Comparison of ENCODE assay signal across 14 cellular contexts in genomic region chr2:138432971-138433370, GRCh38.
DNase-seq lines count a peak whose midpoint lies in the region; ATAC-seq, FAIRE-seq and TF ChIP-seq lines count a peak whose summit lies in the region.
"Had no signal": no experiment of that assay in that cellular context is flagged by ENCODE, and none has a peak within 500 bp of the region (broad histone marks: within the 10 kb centered on the region; RNA-seq: fewer than 3 reads in every experiment).

No MANE protein-coding gene starts in this region.

- H3K36me3 ChIP-seq in HEK293 (ENCODE audit: control insufficient read depth in 2 of 2, insufficient read depth in 1 of 2, low read length in 2 of 2) (no peaks in the 10 kb centered on the region), K562 (ENCODE audit: control insufficient read depth, insufficient read depth, low read length) (no peaks in the 10 kb centered on the region), mesenchymal stem cell (ENCODE audit: control insufficient read depth in 1 of 2, insufficient read depth in 2 of 2, low read depth in 1 of 2, low read length in 2 of 2) (no peaks in the 10 kb centered on the region)

- H2BK5ac ChIP-seq in mesenchymal stem cell (ENCODE audit: low read depth, low read length, poor library complexity, severe bottlenecking) = no peak overlapping the region

- peaks cover 6% of the 10 kb centered on the region; the same call in 1 of the 2 replicates for H3K4me1 ChIP-seq in HEK293 (ENCODE audit: control insufficient read depth, insufficient read depth, low read length)
- H3K4me1 ChIP-seq in K562 (replicated peaks in 1 of 2; ENCODE audit: control insufficient read depth in 2 of 2, insufficient read depth in 2 of 2, low read length in 2 of 2) = peaks cover 6 to 23% of the 10 kb centered on the region in 2 experiments; a peak in 2 of 5 replicates
- no peaks in the 10 kb centered on the region for H3K4me1 ChIP-seq in mesenchymal stem cell (ENCODE audit: control insufficient read depth, insufficient read depth, low read depth, low read length)

- no peak for TF ChIP-seq RAD21 in K562 (CRISPR knock-in tag; conservative IDR thresholded peaks at IDR 0.05 in 1 of 2, IDR thresholded peaks at IDR 0.05 in 1 of 2)

- peaks cover 3% of the 10 kb centered on the region; the same call in 1 of the 2 replicates for H4K20me1 ChIP-seq in K562 (replicated peaks; ENCODE audit: control insufficient read depth, insufficient read depth, low read length)

- H2BK120ac ChIP-seq in mesenchymal stem cell (ENCODE audit: low read depth, low read length) = no peak overlapping the region

- CTCF ChIA-PET in GM10248 (lab: Yijun Ruan, JAX) (no interaction called here), HEK293 (lab: Yijun Ruan, JAX) (no interaction called here), K562 (lab: Yijun Ruan, JAX; ENCODE audit: low intra/inter-chr PET ratio) (no interaction called here)

- intact Hi-C loops in K562 (cut with micrococcal nuclease) = no loop called here

- TF ChIP-seq CTCF in GM10248 (IDR thresholded peaks at IDR 0.05; ENCODE audit: control extremely low read depth, extremely low read depth, low read depth, missing control alignments) (no peak), HEK293 (tag by site-specific recombination; IDR thresholded peaks at IDR 0.05) (no peak), K562 (IDR thresholded peaks at IDR 0.05 in 2 of 3, conservative IDR thresholded peaks at IDR 0.05 in 1 of 3; ENCODE audit: insufficient read depth in 2 of 3, low read depth in 1 of 3, low read length in 3 of 3) (no peak)

- H2BK15ac ChIP-seq in mesenchymal stem cell (ENCODE audit: low read depth, poor library complexity, severe bottlenecking) = no peak overlapping the region

- no peak overlapping the region for H2BK12ac ChIP-seq in mesenchymal stem cell (ENCODE audit: low read length in 2 of 2)

- ATAC-seq in K562 (no peak), HG02840 (IDR thresholded peaks at IDR 0.05; ENCODE audit: low FRiP score, unreplicated experiment) (no peak)
- ATAC-seq: right cardiac atrium; stimulated activated naive CD8-positive, alpha-beta T cell treated with anti-CD3 and anti-CD28 coated beads, Interleukin-15, amount 100 ng/mL, for 72 hours had no signal

- H3K9ac ChIP-seq in K562 (ENCODE audit: insufficient read depth in 1 of 2, low read depth in 2 of 2, low read length in 2 of 2) (no peak overlapping the region), mesenchymal stem cell (ENCODE audit: low read length) (peak overlapping the region; percentile 5)

- H3K79me2 ChIP-seq in K562 (ENCODE audit: control insufficient read depth, insufficient read depth, low read length) = no peaks in the 10 kb centered on the region

- no peaks in the 10 kb centered on the region for H3K27me3 ChIP-seq in K562 (ENCODE audit: control insufficient read depth in 2 of 2, insufficient read depth in 2 of 2, low read length in 2 of 2)
- no peaks in the 10 kb centered on the region for H3K27me3 ChIP-seq in mesenchymal stem cell (ENCODE audit: control insufficient read depth in 1 of 2, insufficient read depth in 1 of 2, low read length in 2 of 2)

- DNase-seq in GM10248 (ENCODE audit: extremely low spot score) = peak; percentile 17
- peak in 2 of 4 experiments; percentile 34 to 48 for DNase-seq in K562 (ENCODE audit: extremely low read depth in 1 of 4, low spot score in 3 of 4)
- DNase-seq in mesenchymal stem cell = no peak
- no peak for DNase-seq in COLO668 (lab: John Stamatoyannopoulos, UW; ENCODE audit: unreplicated experiment)
- no peak for DNase-seq in glomerular visceral epithelial cell (ENCODE audit: extremely low spot score)
- no peak for DNase-seq in OCI-M1 (lab: John Stamatoyannopoulos, UW)
- DNase-seq: activated B cell treated with CpG ODN at 0.5 μM for 24 hours; C1 segment of cervical spinal cord; NCI-H446; right cardiac atrium; stimulated activated naive CD8-positive, alpha-beta T cell treated with anti-CD3 and anti-CD28 coated beads, Interleukin-15, amount 100 ng/mL, for 72 hours had no signal

- no peaks in the 10 kb centered on the region for H3K9me1 ChIP-seq in K562 (ENCODE audit: control insufficient read depth, insufficient read depth, low read length)

- BruUV-seq in K562 (replicated peaks; lab: Mats Ljungman, UMichigan) = no TSS peak

- H3K9me3 ChIP-seq in HEK293 (ENCODE audit: control insufficient read depth, insufficient read depth, low read depth, low read length) (no peaks in the 10 kb centered on the region), K562 (replicated peaks; ENCODE audit: control insufficient read depth, insufficient read depth, low read depth, low read length) (no peaks in the 10 kb centered on the region), mesenchymal stem cell (ENCODE audit: control insufficient read depth, low read length) (no peaks in the 10 kb centered on the region)

- no peak overlapping the region for H4K8ac ChIP-seq in mesenchymal stem cell (ENCODE audit: low read length)

- WGBS in K562 (ENCODE audit: insufficient coverage, low coverage, missing lambda C conversion rate) = 38% methylated on average over 2 of the region's 2 CpGs
- WGBS in mesenchymal stem cell = 45% methylated on average over 1 of the region's 2 CpGs

- H3K27ac ChIP-seq in HEK293 (ENCODE audit: extremely low read depth, low read depth, low read length) = no peak overlapping the region
- H3K27ac ChIP-seq in K562 (ENCODE audit: extremely low read depth, low read depth, low read length) = no peak overlapping the region
- no peak overlapping the region for H3K27ac ChIP-seq in mesenchymal stem cell (ENCODE audit: low read length, poor library complexity, severe bottlenecking)
- H3K27ac ChIP-seq: coronary artery had no signal

- no peak overlapping the region for H3K4ac ChIP-seq in mesenchymal stem cell (ENCODE audit: low read depth in 1 of 2, low read length in 2 of 2)

- FAIRE-seq in K562 (lab: Jason Lieb, UNC) = peak; percentile 49

- no peak overlapping the region for H3K4me2 ChIP-seq in K562 (ENCODE audit: insufficient read depth, low read length)
- H3K4me2 ChIP-seq in mesenchymal stem cell (ENCODE audit: low read length, poor library complexity, severe bottlenecking) = no peak overlapping the region

- H3K14ac ChIP-seq in mesenchymal stem cell (ENCODE audit: low read length in 2 of 2) = no peak overlapping the region

- TF ChIP-seq POLR2A in K562 (conservative IDR thresholded peaks at IDR 0.05) = no peak

- H3K18ac ChIP-seq in mesenchymal stem cell (ENCODE audit: low read depth in 1 of 2, low read length in 2 of 2) = no peak overlapping the region

- TF ChIP-seq EP300 in K562 (IDR thresholded peaks at IDR 0.05; ENCODE audit: low read length) = no peak

- no peak overlapping the region for H4K91ac ChIP-seq in mesenchymal stem cell (ENCODE audit: low read length)

- H3K23ac ChIP-seq in mesenchymal stem cell (ENCODE audit: low read length in 2 of 2) = no peak overlapping the region

- in situ Hi-C loops in K562 (cut with MboI) = no loop called here

- H3K79me1 ChIP-seq in mesenchymal stem cell (replicated peaks; ENCODE audit: low read length, poor library complexity, severe bottlenecking) = no peaks in the 10 kb centered on the region

- POLR2A ChIA-PET in GM10248 (lab: Yijun Ruan, JAX) = no interaction called here
- POLR2A ChIA-PET in HEK293 (lab: Yijun Ruan, JAX) = no interaction called here
- POLR2A ChIA-PET in K562 (lab: Yijun Ruan, JAX) = no interaction called here

- H3K4me3 ChIP-seq in HEK293 (ENCODE audit: low read depth, low read length) (no peak overlapping the region), K562 (no peak overlapping the region), mesenchymal stem cell (ENCODE audit: insufficient read depth in 1 of 2, low read depth in 1 of 2, low read length in 2 of 2) (no peak overlapping the region)
- H3K4me3 ChIP-seq: coronary artery had no signal

- H2AK5ac ChIP-seq in mesenchymal stem cell (ENCODE audit: low read length, severe bottlenecking) = no peak overlapping the region

- H2AFZ ChIP-seq in K562 (ENCODE audit: low read depth, low read length) (no peak overlapping the region), mesenchymal stem cell (ENCODE audit: low read depth, low read length) (no peak overlapping the region)

TF ChIP-seq in HEK293, 187 proteins besides CTCF, POLR2A, EP300 and RAD21:
- TF ChIP-seq ZFHX2 (tag by site-specific recombination; conservative IDR thresholded peaks at IDR 0.05) (peak; percentile 76), ZNF658 (tag by site-specific recombination; IDR thresholded peaks at IDR 0.05) (no peak), EGR2 (tag by site-specific recombination; IDR thresholded peaks at IDR 0.05; ENCODE audit: low read depth) (peak; percentile 51)

TF ChIP-seq in K562, 482 proteins besides CTCF, POLR2A, EP300 and RAD21:
- TF ChIP-seq NFE2 (IDR thresholded peaks at IDR 0.05; ENCODE audit: low read depth) (peak; percentile 24; the same call in 1 of the 2 replicates), EGR1 (conservative IDR thresholded peaks at IDR 0.05) (peak; percentile 91), MAFK (IDR thresholded peaks at IDR 0.05; ENCODE audit: low read length) (no peak), CBFA2T3 (IDR thresholded peaks at IDR 0.05) (peak; percentile 30; the same call in 1 of the 2 replicates), TEAD4 (IDR thresholded peaks at IDR 0.05; ENCODE audit: low read length) (0 out of 2 replicates have a peak, but pooled peaks have one; percentile 24), TEAD4 (CRISPR knock-in tag; IDR thresholded peaks at IDR 0.05; ENCODE audit: borderline replicate concordance) (no peak), ZFP91 (CRISPR knock-in tag; IDR thresholded peaks at IDR 0.05) (no peak)
TF ChIP-seq in K562: peak in this region for 4.
